In genomic region chr6:158703840-158704822, GRCh38 we compare ENCODE assay signal across 8 cellular contexts. TPM values are rescaled to one million over a fixed set of nuclear protein-coding genes. Genes with fewer than 3 reads are reported as not detected.
DNase-seq lines count a peak whose midpoint lies in the region; ATAC-seq and TF ChIP-seq lines count a peak whose summit lies in the region.

No MANE protein-coding gene starts in this region.

- H3K4me1 ChIP-seq in BE2C: peaks cover 8% of the 10 kb centered on the region

- H3K9me3 Mint-ChIP-seq in effector memory CD8-positive, alpha-beta T cell: no peaks in the 10 kb centered on the region

- no peaks in the 10 kb centered on the region for H3K36me3 ChIP-seq in BE2C

- TF ChIP-seq CTCF in BE2C (IDR thresholded peaks at IDR 0.05; ENCODE audit: low read depth, low read length): peak; percentile 92

- no peaks in the 10 kb centered on the region for H3K27me3 ChIP-seq in BE2C

- peak overlapping the region; percentile 78 to 85 for H3K4me3 Mint-ChIP-seq in effector memory CD8-positive, alpha-beta T cell

- ATAC-seq in GM19035 (IDR thresholded peaks at IDR 0.05; ENCODE audit: unreplicated experiment): peak; percentile 93
- peak; percentile 98 for ATAC-seq in HG03280 (IDR thresholded peaks at IDR 0.05; ENCODE audit: unreplicated experiment)
- ATAC-seq in effector memory CD8-positive, alpha-beta T cell (replicated peaks): peak; percentile 92

- peak overlapping the region; percentile 86 to 92 for H3K27ac Mint-ChIP-seq in effector memory CD8-positive, alpha-beta T cell

- H3K4me1 Mint-ChIP-seq in effector memory CD8-positive, alpha-beta T cell (ENCODE audit: low read depth in 2 of 2): peaks cover 19 to 30% of the 10 kb centered on the region in 2 donors

- peak overlapping the region; percentile 36 for H3K4me3 ChIP-seq in BE2C (ENCODE audit: low read depth, low read length)

- DNase-seq in BE2C: peak; percentile 86
- peak; percentile 84 for DNase-seq in NCI-H82 (lab: John Stamatoyannopoulos, UW)
- peak; percentile 94 for DNase-seq in activated CD8-positive, alpha-beta memory T cell treated with anti-CD3 and anti-CD28 coated beads for 24 hours
- peak; percentile 76 to 79 (median 78) for DNase-seq in effector memory CD8-positive, alpha-beta T cell
- DNase-seq in mesenteric fat pad (ENCODE audit: low spot score): peak; percentile 96
- DNase-seq in stimulated activated CD8-positive, alpha-beta memory T cell treated with anti-CD3 and anti-CD28 coated beads, Interleukin-15, amount 100 ng/mL, for 24 hours (ENCODE audit: low read depth): peak; percentile 63

- H3K36me3 Mint-ChIP-seq in effector memory CD8-positive, alpha-beta T cell (ENCODE audit: insufficient read depth): peaks cover 46% of the 10 kb centered on the region

- no peaks in the 10 kb centered on the region for H3K9me3 ChIP-seq in BE2C

- no peaks in the 10 kb centered on the region for H3K27me3 Mint-ChIP-seq in effector memory CD8-positive, alpha-beta T cell

RNA-seq across cellular contexts. Expression of gene SYTL3, which starts 54.3 kb away (rescaled TPM):
- polyA plus RNA-seq in BE2C (2012; ENCODE audit: insufficient read depth, insufficient read length, low read depth): 0.39 TPM
- 4.1 TPM for total RNA-seq in mesenteric fat pad

RNA-seq across cellular contexts. Expression of gene DYNLT1, which starts 59.6 kb away (rescaled TPM):
- polyA plus RNA-seq in BE2C (2012; ENCODE audit: insufficient read depth, insufficient read length, low read depth): 122 TPM
- 95.1 TPM for total RNA-seq in mesenteric fat pad

Comparison
In these comparisons a context has a peak if more than half of its experiments do, and no peak if none do; other contexts are left out.
1. Peak in every context shown above with its lines: DNase-seq, ATAC-seq and H3K4me3 ChIP-seq.